In the genomic region with DNA sequence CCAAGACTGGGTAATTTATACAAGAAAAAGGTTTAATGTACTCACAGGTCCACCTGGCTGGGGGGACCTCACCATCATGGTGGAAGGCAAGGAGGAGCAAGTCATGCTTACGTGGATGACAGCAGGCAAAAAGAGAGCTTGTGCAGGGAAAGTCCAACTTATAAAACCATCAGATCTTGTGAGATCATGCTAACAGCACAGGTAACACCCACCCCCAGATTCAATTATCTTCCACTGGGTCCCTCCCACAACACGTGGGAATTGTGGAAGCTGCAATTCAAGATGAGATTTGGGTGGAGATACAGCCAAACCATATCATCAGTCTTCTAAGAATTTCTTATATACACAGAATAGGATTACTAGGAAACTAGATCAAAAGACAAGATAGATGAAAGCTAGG, we compare ENCODE assay signal across 16 cellular contexts.
"Had no signal": no experiment of that assay in that cellular context is flagged by ENCODE, and none has a peak within 500 bp of the region (broad histone marks: within the 10 kb centered on the region; RNA-seq: fewer than 3 reads in every experiment).

No MANE protein-coding gene starts in this region.

- DNase-seq: MV-4-11, NCI-H1048, NCI-H1105, NCI-H1417, NCI-H1436 treated with DMSO at 0.1 percent for 48 hours, NCI-H1694, NCI-H187 treated with DMSO at 0.1 percent for 48 hours, NCI-H2029 treated with DMSO at 0.1 percent for 48 hours, NCI-H2171 treated with DMSO at 0.1 percent for 48 hours, NCI-H524, NCI-H526 treated with DMSO at 0.1 percent for 48 hours, NCI-H748 treated with DMSO at 0.1 percent for 48 hours, PC-3, SHP77 had no signal

- ATAC-seq: Panc1, PC-3, SK-N-SH treated with all-trans-retinoic acid at 6 μM for 48 hours had no signal
